Comparison of ENCODE assay signal across 9 cellular contexts in the genomic region with DNA sequence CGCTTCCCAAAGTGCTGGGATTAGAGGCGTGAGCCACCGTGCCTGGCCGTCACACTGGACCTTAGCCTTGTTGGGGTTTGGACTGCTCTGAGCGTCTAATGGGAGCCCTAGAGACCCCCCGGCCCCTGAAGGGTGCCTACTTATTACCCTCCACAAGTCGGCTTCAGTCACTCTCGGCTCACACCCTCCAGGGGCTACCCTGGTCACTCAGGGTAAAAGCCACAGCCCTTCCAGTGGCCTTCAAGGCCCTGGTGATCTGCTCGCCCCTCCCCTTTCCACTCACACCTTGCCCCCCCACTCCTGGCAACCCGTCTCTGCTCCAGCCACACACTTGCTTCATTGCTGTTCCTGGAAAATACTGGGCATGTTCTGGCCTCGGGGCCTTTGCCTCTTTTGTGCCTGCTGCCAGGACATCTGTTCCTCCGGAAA. TPM values are rescaled to one million over a fixed set of nuclear protein-coding genes. Genes with fewer than 3 reads are reported as not detected.
DNase-seq lines count a peak whose midpoint lies in the region; ATAC-seq, FAIRE-seq and TF ChIP-seq lines count a peak whose summit lies in the region.
"Had no signal": no experiment of that assay in that cellular context is flagged by ENCODE, and none has a peak within 500 bp of the region (broad histone marks: within the 10 kb centered on the region; RNA-seq: fewer than 3 reads in every experiment).

No MANE protein-coding gene starts in this region.

- peak overlapping the region; percentile 43 for H3K4me3 ChIP-seq in GM12865 (ENCODE audit: low read depth, low read length)
- H3K4me3 ChIP-seq in endocrine pancreas (ENCODE audit: control insufficient read depth, insufficient read depth, low read length) = no peak overlapping the region
- H3K4me3 ChIP-seq in neuronal stem cell (ENCODE audit: low read length in 2 of 2) = no peak overlapping the region

- H3K79me1 ChIP-seq in neuronal stem cell (ENCODE audit: low read depth, low read length) = no peaks in the 10 kb centered on the region

- H2AK5ac ChIP-seq in neuronal stem cell (ENCODE audit: low read depth, low read length) = peak overlapping the region; percentile 94

- H2BK12ac ChIP-seq in neuronal stem cell (ENCODE audit: low read length) = no peak overlapping the region

- H3K18ac ChIP-seq in neuronal stem cell (ENCODE audit: low read length) = peak overlapping the region; percentile 11

- H3K36me3 ChIP-seq in endocrine pancreas (ENCODE audit: control insufficient read depth, insufficient read depth, low read length) = no peaks in the 10 kb centered on the region
- H3K36me3 ChIP-seq in neuronal stem cell (replicated peaks in 1 of 2; ENCODE audit: control insufficient read depth in 2 of 2, insufficient read depth in 2 of 2, low read length in 2 of 2) = no peaks in the 10 kb centered on the region

- H3K23ac ChIP-seq in neuronal stem cell (ENCODE audit: low read depth, low read length, poor library complexity) = peak overlapping the region; percentile 55

- FAIRE-seq in urothelium cell line (lab: Jason Lieb, UNC) = no peak

- TF ChIP-seq CTCF in GM12865 (IDR thresholded peaks at IDR 0.05; ENCODE audit: insufficient read depth, low read depth, low read length, missing control alignments) = no peak

- no peak overlapping the region for H3K14ac ChIP-seq in neuronal stem cell (ENCODE audit: low read length)

- H3K9me3 ChIP-seq in endocrine pancreas (ENCODE audit: control insufficient read depth, low read length) (no peaks in the 10 kb centered on the region), neuronal stem cell (replicated peaks in 1 of 2; ENCODE audit: control insufficient read depth in 2 of 2, insufficient read depth in 1 of 2, low read depth in 1 of 2, low read length in 2 of 2) (no peaks in the 10 kb centered on the region)

- H2BK120ac ChIP-seq in neuronal stem cell (ENCODE audit: low read depth, low read length) = peak overlapping the region; percentile 41

- H3K4me1 ChIP-seq in endocrine pancreas (ENCODE audit: control insufficient read depth, insufficient read depth, low read length) = no peaks in the 10 kb centered on the region
- H3K4me1 ChIP-seq in neuronal stem cell (ENCODE audit: control insufficient read depth in 2 of 2, insufficient read depth in 1 of 2, low read depth in 1 of 2, low read length in 2 of 2) = peaks cover 0 to 8% of the 10 kb centered on the region in 2 donors

- no peak overlapping the region for H2BK5ac ChIP-seq in neuronal stem cell (ENCODE audit: low read length)

- H4K8ac ChIP-seq in neuronal stem cell (ENCODE audit: low read depth, low read length) = peak overlapping the region; percentile 29

- peak overlapping the region; percentile 22 for H2AFZ ChIP-seq in neuronal stem cell (ENCODE audit: low read length)

- H3K4ac ChIP-seq in neuronal stem cell (ENCODE audit: low read length) = peak overlapping the region; percentile 95

- DNase-seq in GM12865 (ENCODE audit: low read depth) (no peak), NCI-H69 (lab: John Stamatoyannopoulos, UW) (peak; percentile 96), neuronal stem cell (ENCODE audit: low spot score) (no peak), urothelium cell line (ENCODE audit: low spot score) (no peak), mesenteric fat pad (ENCODE audit: low spot score) (no peak), RKO (ENCODE audit: low spot score) (no peak)

- no peaks in the 10 kb centered on the region for H3K27me3 ChIP-seq in endocrine pancreas (ENCODE audit: control insufficient read depth, insufficient read depth, low read length)
- H3K27me3 ChIP-seq in neuronal stem cell (ENCODE audit: control insufficient read depth in 3 of 3, insufficient read depth in 3 of 3, low read depth in 1 of 3, low read length in 3 of 3) = no peaks in the 10 kb centered on the region

- peak overlapping the region; percentile 33 for H3K9ac ChIP-seq in endocrine pancreas (ENCODE audit: control insufficient read depth, insufficient read depth, low read length)
- H3K9ac ChIP-seq in neuronal stem cell (ENCODE audit: low read depth, low read length, poor library complexity) = no peak overlapping the region

- no peak overlapping the region for H4K91ac ChIP-seq in neuronal stem cell (ENCODE audit: low read depth, low read length, poor library complexity)

- no peak overlapping the region for H3K27ac ChIP-seq in neuronal stem cell (replicated peaks; ENCODE audit: low read length)
- H3K27ac ChIP-seq: SK-N-MC had no signal

- peak overlapping the region; percentile 71 for H2BK15ac ChIP-seq in neuronal stem cell (ENCODE audit: low read length)

- no peak for ATAC-seq in GM18520 (IDR thresholded peaks at IDR 0.05; ENCODE audit: unreplicated experiment)

- H3K4me2 ChIP-seq in neuronal stem cell (ENCODE audit: insufficient read depth, low read length, poor library complexity, severe bottlenecking) = peak overlapping the region; percentile 66

- no CpG with 5 or more reads among the region's 12 CpGs for WGBS in neuronal stem cell (ENCODE audit: extremely low coverage in 2 of 2, insufficient read length in 2 of 2, insufficient replicate concordance in 1 of 2), 2 donors

RNA-seq across cellular contexts. Expression of gene MORN3, which starts 3.6 kb away (rescaled TPM):
- polyA plus RNA-seq in neuronal stem cell (2013, experiment 1 of 2) = 1.1 TPM
- polyA plus RNA-seq in neuronal stem cell (2013, experiment 2 of 2) = 0.91 TPM
- not detected for total RNA-seq in mesenteric fat pad

RNA-seq across cellular contexts. Expression of gene TMEM120B, which starts 39.5 kb away (rescaled TPM):
- polyA plus RNA-seq in neuronal stem cell (2013, experiment 1 of 2) = 11.1 TPM
- polyA plus RNA-seq in neuronal stem cell (2013, experiment 2 of 2) = 11.1 TPM
- 12.6 TPM for total RNA-seq in mesenteric fat pad

RNA-seq across cellular contexts. Expression of gene ORAI1, which starts 46.7 kb away (rescaled TPM):
- 15.7 TPM for polyA plus RNA-seq in neuronal stem cell (2013, experiment 1 of 2)
- polyA plus RNA-seq in neuronal stem cell (2013, experiment 2 of 2) = 15.4 TPM
- 19.8 TPM for total RNA-seq in mesenteric fat pad
